11 cellular contexts compared by ENCODE assay signal in genomic region chr15:31373096-31373865, GRCh38. TPM values are rescaled to one million over a fixed set of nuclear protein-coding genes. Genes with fewer than 3 reads are reported as not detected.
DNase-seq lines count a peak whose midpoint lies in the region; ATAC-seq, FAIRE-seq and TF ChIP-seq lines count a peak whose summit lies in the region.
"Had no signal": no experiment of that assay in that cellular context is flagged by ENCODE, and none has a peak within 500 bp of the region (broad histone marks: within the 10 kb centered on the region; RNA-seq: fewer than 3 reads in every experiment).

No MANE protein-coding gene starts in this region.

- SMC1A ChIA-PET in GM12878 (lab: Charles Lee; ENCODE audit: uncharacterized antibody, unreplicated experiment) = no interaction called here

- H3K18ac ChIP-seq in IMR-90 (ENCODE audit: low read depth, low read length) = no peak overlapping the region

- DNase-seq in IMR-90 = no peak
- DNase-seq in GM12878 (ENCODE audit: low read depth, low spot score) = no peak
- no peak for DNase-seq in stimulated activated naive B cell treated with anti-CD40 and anti-IgM and Interleukin-4, amounts not matched to agents 10 μg/mL and 1 μg/mL and 100 μg/mL, for 72 hours
- no peak for DNase-seq in activated T-cell treated with anti-CD3 and anti-CD28 coated beads, Interleukin-2, amount 50 U/mL, for 72 hours
- DNase-seq in T-helper 9 cell = no peak
- DNase-seq in NK-92 (lab: John Stamatoyannopoulos, UW; ENCODE audit: unreplicated experiment) = no peak
- no peak for DNase-seq in NCI-H82 treated with DMSO at 0.1 percent for 48 hours (lab: John Stamatoyannopoulos, UW; ENCODE audit: unreplicated experiment)
- DNase-seq: activated CD4-positive, alpha-beta T cell treated with anti-CD3 and anti-CD28 coated beads for 1 hour; DND-41 had no signal

- TF ChIP-seq POLR2A in IMR-90 (IDR thresholded peaks at IDR 0.05; ENCODE audit: low read depth, low read length) (no peak), GM12878 (IDR thresholded peaks at IDR 0.05; ENCODE audit: low read depth, low read length) (peak; percentile 17)

- peaks cover 14% of the 10 kb centered on the region for H3K36me3 ChIP-seq in IMR-90 (ENCODE audit: control insufficient read depth, insufficient read depth, low read length)
- peaks cover 30 to 47% of the 10 kb centered on the region in 2 experiments for H3K36me3 ChIP-seq in GM12878 (ENCODE audit: control insufficient read depth in 2 of 2, insufficient read depth in 2 of 2, low read length in 1 of 2)
- peaks cover 46% of the 10 kb centered on the region for H3K36me3 ChIP-seq in mesodermal cell (ENCODE audit: control insufficient read depth, insufficient read depth, low read length)

- WGBS in IMR-90 (ENCODE audit: extremely low coverage in 2 of 2, insufficient read length in 1 of 2), 2 experiments = 97% methylated on average over 11 of the region's 23 CpGs; no CpG with 5 or more reads in 1 of the 2 experiments
- WGBS in GM12878 (ENCODE audit: insufficient coverage, insufficient replicate concordance, low lambda C conversion rate, missing lambda C conversion rate) = 91% methylated on average over 23 of the region's 23 CpGs
- 89 to 92% methylated on average over 18 to 21 of the region's 23 CpGs for WGBS in mesodermal cell (ENCODE audit: insufficient coverage in 2 of 2), 2 experiments

- no peaks in the 10 kb centered on the region for H3K27me3 Mint-ChIP-seq in stimulated activated naive B cell treated with anti-CD40 and anti-IgM and Interleukin-4, amounts not matched to agents 10 μg/mL and 1 μg/mL and 100 μg/mL, for 72 hours
- no peaks in the 10 kb centered on the region for H3K27me3 Mint-ChIP-seq in activated T-cell treated with anti-CD3 and anti-CD28 coated beads, Interleukin-2, amount 50 U/mL, for 72 hours (ENCODE audit: low read depth)

- H3K4ac ChIP-seq in IMR-90 (ENCODE audit: low read depth, low read length) = no peak overlapping the region

- no peak overlapping the region for H2BK120ac ChIP-seq in IMR-90 (ENCODE audit: low read depth, low read length)

- H3K4me2 ChIP-seq in IMR-90 (ENCODE audit: low read depth, low read length) (no peak overlapping the region), GM12878 (ENCODE audit: control insufficient read depth, insufficient read depth) (no peak overlapping the region)

- no peak overlapping the region for H2BK15ac ChIP-seq in IMR-90 (ENCODE audit: low read depth, low read length)

- no peak for FAIRE-seq in GM12878 (lab: Jason Lieb, UNC)
- FAIRE-seq: frontal cortex had no signal

- H3K4me3 ChIP-seq in IMR-90 (ENCODE audit: insufficient read depth, low read depth, low read length) = no peak overlapping the region
- no peak overlapping the region for H3K4me3 ChIP-seq in GM12878
- no peak overlapping the region for H3K4me3 ChIP-seq in mesodermal cell (ENCODE audit: extremely low read depth, insufficient read depth, low read length, poor library complexity, severe bottlenecking)

- no peak overlapping the region for H4K8ac ChIP-seq in IMR-90 (ENCODE audit: low read depth in 2 of 2, low read length in 2 of 2)

- intact Hi-C loops in IMR-90 (cut with micrococcal nuclease) (no loop called here), GM12878 (cut with micrococcal nuclease; ENCODE audit: unreplicated experiment) (no loop called here)

- dilution Hi-C loops in IMR-90 (cut with HindIII; ENCODE audit: low sequenced_read_pairs, unreplicated experiment) = no loop called here

- 0 out of 2 replicates have a peak, but pooled peaks cover 2% of the 10 kb centered on the region for H3K9me3 ChIP-seq in IMR-90 (ENCODE audit: control insufficient read depth, insufficient read depth, low read length)
- no peaks in the 10 kb centered on the region; the same call in 2 of the 3 replicates for H3K9me3 ChIP-seq in GM12878 (replicated peaks; ENCODE audit: control insufficient read depth, insufficient read depth, low read length)
- no peaks in the 10 kb centered on the region for H3K9me3 ChIP-seq in mesodermal cell (ENCODE audit: control insufficient read depth, low read length)

- RAD21 ChIA-PET in GM12878 (lab: Charles Lee; ENCODE audit: unreplicated experiment) = no interaction called here

- no peak overlapping the region for H2BK20ac ChIP-seq in IMR-90 (ENCODE audit: low read depth, low read length)

- ATAC-seq in IMR-90 (ENCODE audit: low read depth) (no peak), GM12878 (no peak)
- no peak for ATAC-seq in stimulated activated naive B cell treated with anti-CD40 and anti-IgM and Interleukin-4, amounts not matched to agents 10 μg/mL and 1 μg/mL and 100 μg/mL, for 72 hours (replicated peaks)
- ATAC-seq in activated T-cell treated with anti-CD3 and anti-CD28 coated beads, Interleukin-2, amount 50 U/mL, for 72 hours (replicated peaks in 1 of 2) = no peak

- H3K56ac ChIP-seq in IMR-90 (ENCODE audit: extremely low read depth, insufficient read depth, low read length) = no peak overlapping the region

- H3K27me3 ChIP-seq in IMR-90 (ENCODE audit: control insufficient read depth, insufficient read depth, low read length) (no peaks in the 10 kb centered on the region), GM12878 (replicated peaks in 1 of 2; ENCODE audit: control insufficient read depth in 2 of 2, insufficient read depth in 2 of 2, low read length in 1 of 2) (no peaks in the 10 kb centered on the region)

- no peak overlapping the region for H2BK5ac ChIP-seq in IMR-90 (ENCODE audit: low read depth, low read length, poor library complexity, severe bottlenecking)

- H3K4me1 Mint-ChIP-seq in stimulated activated naive B cell treated with anti-CD40 and anti-IgM and Interleukin-4, amounts not matched to agents 10 μg/mL and 1 μg/mL and 100 μg/mL, for 72 hours = peaks cover 36 to 86% of the 10 kb centered on the region in 2 donors
- peaks cover 62% of the 10 kb centered on the region for H3K4me1 Mint-ChIP-seq in activated T-cell treated with anti-CD3 and anti-CD28 coated beads, Interleukin-2, amount 50 U/mL, for 72 hours (ENCODE audit: low read depth)

- H3K27ac ChIP-seq in IMR-90 (ENCODE audit: insufficient read depth, low read length) (no peak overlapping the region), GM12878 (ENCODE audit: control insufficient read depth, insufficient read depth) (no peak overlapping the region), mesodermal cell (ENCODE audit: low read depth, low read length, severe bottlenecking) (peak overlapping the region; percentile 86)

- peaks cover 27% of the 10 kb centered on the region for H3K79me2 ChIP-seq in GM12878 (ENCODE audit: control insufficient read depth, insufficient read depth, low read length)

- POLR2A ChIA-PET in IMR-90 (lab: Charles Lee; ENCODE audit: unreplicated experiment) = no interaction called here
- POLR2A ChIA-PET in GM12878 (lab: Charles Lee) = no interaction called here

- no peak overlapping the region for H3K4me3 Mint-ChIP-seq in stimulated activated naive B cell treated with anti-CD40 and anti-IgM and Interleukin-4, amounts not matched to agents 10 μg/mL and 1 μg/mL and 100 μg/mL, for 72 hours
- H3K4me3 Mint-ChIP-seq in activated T-cell treated with anti-CD3 and anti-CD28 coated beads, Interleukin-2, amount 50 U/mL, for 72 hours = no peak overlapping the region

- BruUV-seq in IMR-90 (replicated peaks; lab: Mats Ljungman, UMichigan) = no TSS peak
- no TSS peak for BruUV-seq in GM12878 (replicated peaks; lab: Mats Ljungman, UMichigan)

- no peak overlapping the region for H3K14ac ChIP-seq in IMR-90 (replicated peaks; ENCODE audit: low read depth, low read length)

- H4K91ac ChIP-seq in IMR-90 (ENCODE audit: insufficient read depth, low read depth, low read length) = no peak overlapping the region; the same call in 1 of the 2 replicates

- H2AFZ ChIP-seq in IMR-90 (replicated peaks; ENCODE audit: low read length, poor library complexity) (peak overlapping the region; percentile 41), GM12878 (ENCODE audit: control insufficient read depth, low read depth, low read length) (no peak overlapping the region)

- peaks cover 17% of the 10 kb centered on the region for H3K9me1 ChIP-seq in IMR-90 (ENCODE audit: insufficient read depth, low read length)

- no peak for TF ChIP-seq EP300 in GM12878 (IDR thresholded peaks at IDR 0.05; ENCODE audit: borderline replicate concordance in 1 of 2, control insufficient read depth in 1 of 2, low read depth in 2 of 2, low read length in 2 of 2)

- TF ChIP-seq CTCF in IMR-90 (conservative IDR thresholded peaks at IDR 0.05; ENCODE audit: low read depth, low read length) = no peak
- no peak for TF ChIP-seq CTCF in GM12878 (IDR thresholded peaks at IDR 0.05 in 2 of 3, conservative IDR thresholded peaks at IDR 0.05 in 1 of 3; ENCODE audit: control insufficient read depth in 2 of 3, extremely low read depth in 1 of 3, insufficient read depth in 1 of 3, low read depth in 3 of 3, low read length in 3 of 3)

- H2AK9ac ChIP-seq in IMR-90 (replicated peaks; ENCODE audit: low read depth, low read length, poor library complexity) = peak overlapping the region; percentile 71

- peaks cover 0 to 5% of the 10 kb centered on the region in 2 donors for H3K9me3 Mint-ChIP-seq in stimulated activated naive B cell treated with anti-CD40 and anti-IgM and Interleukin-4, amounts not matched to agents 10 μg/mL and 1 μg/mL and 100 μg/mL, for 72 hours
- H3K9me3 Mint-ChIP-seq in activated T-cell treated with anti-CD3 and anti-CD28 coated beads, Interleukin-2, amount 50 U/mL, for 72 hours = peaks cover 0 to 2% of the 10 kb centered on the region in 2 donors

- H3K36me3 Mint-ChIP-seq in stimulated activated naive B cell treated with anti-CD40 and anti-IgM and Interleukin-4, amounts not matched to agents 10 μg/mL and 1 μg/mL and 100 μg/mL, for 72 hours = peaks cover 31 to 56% of the 10 kb centered on the region in 2 donors
- H3K36me3 Mint-ChIP-seq in activated T-cell treated with anti-CD3 and anti-CD28 coated beads, Interleukin-2, amount 50 U/mL, for 72 hours (ENCODE audit: insufficient read depth in 2 of 2) = peaks cover 9 to 35% of the 10 kb centered on the region in 2 donors

- CTCF ChIA-PET in IMR-90 (lab: Yijun Ruan, JAX) = no interaction called here
- CTCF ChIA-PET in GM12878 (lab: Yijun Ruan, JAX) = interaction anchor here (1.2 kb wide), 1 partner anchor 62 kb away, joined by 3 read pairs; no protein-coding TSS in a partner anchor

- no peak for TF ChIP-seq RAD21 in IMR-90 (IDR thresholded peaks at IDR 0.05; ENCODE audit: low read length)
- TF ChIP-seq RAD21 in GM12878 (IDR thresholded peaks at IDR 0.05; ENCODE audit: insufficient read depth, low read depth, low read length) = no peak

- H4K5ac ChIP-seq in IMR-90 (ENCODE audit: low read depth, low read length) = no peak overlapping the region

- H4K20me1 ChIP-seq in IMR-90 (ENCODE audit: insufficient read depth, low read length) (peaks cover 33% of the 10 kb centered on the region), GM12878 (ENCODE audit: control insufficient read depth, insufficient read depth) (peaks cover 3% of the 10 kb centered on the region)

- 0 out of 2 replicates have a peak overlapping the region, but pooled peaks have one; percentile 26 for H2AK5ac ChIP-seq in IMR-90 (ENCODE audit: low read depth, low read length)

- peak overlapping the region; percentile 81 for H3K27ac Mint-ChIP-seq in stimulated activated naive B cell treated with anti-CD40 and anti-IgM and Interleukin-4, amounts not matched to agents 10 μg/mL and 1 μg/mL and 100 μg/mL, for 72 hours
- no peak overlapping the region for H3K27ac Mint-ChIP-seq in activated T-cell treated with anti-CD3 and anti-CD28 coated beads, Interleukin-2, amount 50 U/mL, for 72 hours

- in situ Hi-C loops in IMR-90 (cut with MboI; ENCODE audit: low sequenced_read_pairs) = no loop called here
- in situ Hi-C loops in GM12878 (cut with MboI) = no loop called here

- H3K9ac ChIP-seq in IMR-90 (ENCODE audit: low read depth, low read length) (no peak overlapping the region), GM12878 (ENCODE audit: control insufficient read depth, insufficient read depth, low read length) (no peak overlapping the region)

- H3K79me1 ChIP-seq in IMR-90 (ENCODE audit: low read depth in 1 of 2, low read length in 2 of 2) = peaks cover 27 to 84% of the 10 kb centered on the region in 2 experiments

- H3K23ac ChIP-seq in IMR-90 (ENCODE audit: low read depth, low read length) = no peak overlapping the region

- peaks cover 5% of the 10 kb centered on the region for H3K4me1 ChIP-seq in IMR-90 (ENCODE audit: control insufficient read depth, insufficient read depth, low read length)
- peaks cover 12% of the 10 kb centered on the region for H3K4me1 ChIP-seq in GM12878 (ENCODE audit: control insufficient read depth, insufficient read depth, low read length)
- H3K4me1 ChIP-seq in mesodermal cell (ENCODE audit: control insufficient read depth, insufficient read depth, low read length, poor library complexity, severe bottlenecking) = peaks cover 46% of the 10 kb centered on the region

RNA-seq across cellular contexts. Expression of gene KLF13, which starts 46.6 kb away (rescaled TPM):
- 9.5 and 10.8 TPM in 2 replicates for total RNA-seq in IMR-90 (2012; rRNA removed)
- polyA plus RNA-seq in IMR-90 (2012; rRNA removed) = 10.6 and 11.8 TPM in 2 replicates
- 4.8 and 6.4 TPM in 2 replicates for polyA plus RNA-seq in IMR-90 (2012; cell fraction: cytosol; rRNA removed)
- polyA plus RNA-seq in IMR-90 (2012; cell fraction: nucleus; rRNA removed; ENCODE audit: low replicate concordance) = 5.8 and 7.8 TPM in 2 replicates
- 47.3 and 48.6 TPM in 2 replicates for total RNA-seq in GM12878 (2013; cell fraction: nucleolus; rRNA removed)
- total RNA-seq in GM12878 (2014; rRNA removed) = 49.3 and 51.8 TPM in 2 replicates
- 64.7 and 65.1 TPM in 2 replicates for total RNA-seq in GM12878 (2014; rRNA removed; fragmentation: Illumina TruSeq; extraction: Trizol)
- 109 and 112 TPM in 2 replicates for total RNA-seq in GM12878 (2021)
- polyA plus RNA-seq in GM12878 (2011; ENCODE audit: low read depth) = 21.1 TPM
- polyA plus RNA-seq in GM12878 (2011; rRNA removed) = 71.9 and 72.0 TPM in 2 replicates
- 40.2 and 46.9 TPM in 2 replicates for polyA plus RNA-seq in GM12878 (2011; cell fraction: cytosol; rRNA removed)
- 35.3 and 41.2 TPM in 2 replicates for polyA plus RNA-seq in GM12878 (2011; cell fraction: nucleus; rRNA removed)
- polyA plus RNA-seq in GM12878 (2012) = 50.2 and 70.7 TPM in 2 replicates
- polyA plus RNA-seq in GM12878 (2014; fragmentation: Illumina TruSeq; extraction: Trizol) = 42.3 and 48.2 TPM in 2 replicates
- 10 to 100 TPM; 31.1 to 63.1 TPM for polyA plus RNA-seq in GM12878 (2014; fragmentation: Nextera tagmentation; extraction: Ambion mirVana)
- polyA plus RNA-seq in GM12878 (2014; rRNA removed) = 51.0 and 52.4 TPM in 2 replicates
- polyA plus RNA-seq in GM12878 (2016; fragmentation: Nextera tagmentation; extraction: Ambion mirVana) = 10 to 100 TPM; 20.3 to 24.4 TPM
- 55.7 and 58.5 TPM in 2 replicates for polyA minus RNA-seq in GM12878 (2011; rRNA and poly(A)+ RNA removed)
- polyA minus RNA-seq in GM12878 (2011; cell fraction: cytosol; rRNA and poly(A)+ RNA removed) = 23.3 and 37.1 TPM in 2 replicates
- 10.3 and 17.7 TPM in 2 replicates for polyA minus RNA-seq in GM12878 (2011; cell fraction: nucleus; rRNA and poly(A)+ RNA removed)
- polyA plus RNA-seq in mesodermal cell (2013, experiment 1 of 2) = 45.0 TPM
- polyA plus RNA-seq in mesodermal cell (2013, experiment 2 of 2) = 49.5 TPM
- total RNA-seq in activated T-cell treated with anti-CD3 and anti-CD28 coated beads, Interleukin-2, amount 50 U/mL, for 72 hours = 100 to 1,000 TPM; 260 to 273 TPM
